1 cellular context compared by ENCODE assay signal in the genomic region with DNA sequence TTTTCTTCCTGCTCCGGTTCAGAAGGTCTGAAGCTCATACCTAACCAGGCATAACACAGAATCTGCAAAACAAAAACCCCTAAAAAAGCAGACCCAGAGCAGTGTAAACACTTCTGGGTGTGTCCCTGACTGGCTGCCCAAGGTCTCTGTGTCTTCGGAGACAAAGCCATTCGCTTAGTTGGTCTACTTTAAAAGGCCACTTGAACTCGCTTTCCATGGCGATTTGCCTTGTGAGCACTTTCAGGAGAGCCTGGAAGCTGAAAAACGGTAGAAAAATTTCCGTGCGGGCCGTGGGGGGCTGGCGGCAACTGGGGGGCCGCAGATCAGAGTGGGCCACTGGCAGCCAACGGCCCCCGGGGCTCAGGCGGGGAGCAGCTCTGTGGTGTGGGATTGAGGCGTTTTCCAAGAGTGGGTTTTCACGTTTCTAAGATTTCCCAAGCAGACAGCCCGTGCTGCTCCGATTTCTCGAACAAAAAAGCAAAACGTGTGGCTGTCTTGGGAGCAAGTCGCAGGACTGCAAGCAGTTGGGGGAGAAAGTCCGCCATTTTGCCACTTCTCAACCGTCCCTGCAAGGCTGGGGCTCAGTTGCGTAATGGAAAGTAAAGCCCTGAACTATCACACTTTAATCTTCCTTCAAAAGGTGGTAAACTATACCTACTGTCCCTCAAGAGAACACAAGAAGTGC.
TF ChIP-seq lines count a peak whose summit lies in the region.

No MANE protein-coding gene starts in this region.

TF ChIP-seq in K562, 482 proteins besides CTCF, POLR2A, EP300 and RAD21 (continues in another document):
- TF ChIP-seq SUPT5H (IDR thresholded peaks at IDR 0.05) (peak; percentile 61; the same call in 1 of the 2 replicates), FOS (IDR thresholded peaks at IDR 0.05; ENCODE audit: extremely low read depth, insufficient read length) (no peak), SMC3 (conservative IDR thresholded peaks at IDR 0.05; ENCODE audit: insufficient read depth, low read depth, low read length) (no peak), TARDBP (IDR thresholded peaks at IDR 0.05) (no peak), PTTG1 (tag; IDR thresholded peaks at IDR 0.05; ENCODE audit: low read depth) (no peak), CUX1 (CRISPR knock-in tag; IDR thresholded peaks at IDR 0.05) (no peak), NCOA6 (IDR thresholded peaks at IDR 0.05) (no peak), ARID1B (IDR thresholded peaks at IDR 0.05) (no peak), PHF8 (IDR thresholded peaks at IDR 0.05; ENCODE audit: borderline replicate concordance, low read length) (peak; percentile 24; the same call in 1 of the 2 replicates), RBM15 (IDR thresholded peaks at IDR 0.05; ENCODE audit: insufficient read depth, low read length) (no peak), CBFA2T3 (IDR thresholded peaks at IDR 0.05) (no peak), POLR2G (IDR thresholded peaks at IDR 0.05; ENCODE audit: low read depth, low read length) (no peak), NEUROD1 (IDR thresholded peaks at IDR 0.05; ENCODE audit: borderline replicate concordance, low read depth, low read length, partially characterized antibody) (no peak), SIN3A (IDR thresholded peaks at IDR 0.05; ENCODE audit: borderline replicate concordance in 2 of 2, control insufficient read depth in 1 of 2, low read depth in 2 of 2, low read length in 2 of 2) (no peak), ZNF57 (CRISPR knock-in tag; IDR thresholded peaks at IDR 0.05) (no peak), ESRRA (IDR thresholded peaks at IDR 0.05; ENCODE audit: borderline replicate concordance, low read depth) (no peak), ZNF316 (IDR thresholded peaks at IDR 0.05) (no peak), CREB1 (IDR thresholded peaks at IDR 0.05) (no peak), CREB1 (CRISPR knock-in tag; IDR thresholded peaks at IDR 0.05) (no peak), MTA3 (IDR thresholded peaks at IDR 0.05; ENCODE audit: borderline replicate concordance) (no peak), ZNF589 (CRISPR knock-in tag; IDR thresholded peaks at IDR 0.05; ENCODE audit: low read depth) (no peak), SAFB2 (IDR thresholded peaks at IDR 0.05; ENCODE audit: borderline replicate concordance, low read depth, low read length, severe bottlenecking) (no peak), AFF4 (CRISPR knock-in tag; IDR thresholded peaks at IDR 0.05) (no peak), ZNF717 (CRISPR knock-in tag; IDR thresholded peaks at IDR 0.05) (no peak), BRD9 (IDR thresholded peaks at IDR 0.05; ENCODE audit: low read depth, partially characterized antibody) (peak; percentile 85), ZKSCAN3 (CRISPR knock-in tag; IDR thresholded peaks at IDR 0.05) (no peak), CHD2 (IDR thresholded peaks at IDR 0.05; ENCODE audit: low read depth, low read length) (no peak), ZNF239 (CRISPR knock-in tag; IDR thresholded peaks at IDR 0.05) (no peak), NR2C2 (CRISPR knock-in tag; IDR thresholded peaks at IDR 0.05) (no peak), NR2C2 (tag; IDR thresholded peaks at IDR 0.05) (no peak), CEBPG (CRISPR knock-in tag; IDR thresholded peaks at IDR 0.05) (peak; percentile 95), CEBPG (tag; conservative IDR thresholded peaks at IDR 0.05 in 1 of 2, IDR thresholded peaks at IDR 0.05 in 1 of 2) (peak; percentile 95 to 99), MBD1 (CRISPR knock-in tag; IDR thresholded peaks at IDR 0.05) (no peak), FOXK1 (CRISPR knock-in tag; IDR thresholded peaks at IDR 0.05; ENCODE audit: borderline replicate concordance) (no peak), MLLT1 (IDR thresholded peaks at IDR 0.05) (peak; percentile 6 to 16; a peak in 3 of 4 replicates), ARHGAP35 (IDR thresholded peaks at IDR 0.05; ENCODE audit: partially characterized antibody) (no peak), NRF1 (conservative IDR thresholded peaks at IDR 0.05 in 1 of 2, IDR thresholded peaks at IDR 0.05 in 1 of 2) (no peak), SMARCE1 (IDR thresholded peaks at IDR 0.05) (no peak), TAF9B (IDR thresholded peaks at IDR 0.05; ENCODE audit: partially characterized antibody) (no peak), GABPB1 (CRISPR knock-in tag; IDR thresholded peaks at IDR 0.05) (no peak), CBFB (CRISPR knock-in tag; IDR thresholded peaks at IDR 0.05) (no peak), HCFC1 (IDR thresholded peaks at IDR 0.05; ENCODE audit: low read depth, low read length) (no peak), ZNF232 (CRISPR knock-in tag; IDR thresholded peaks at IDR 0.05) (no peak), ZNF12 (CRISPR knock-in tag; IDR thresholded peaks at IDR 0.05) (no peak), ZNF436 (CRISPR knock-in tag; IDR thresholded peaks at IDR 0.05) (no peak), MAZ (CRISPR knock-in tag; conservative IDR thresholded peaks at IDR 0.05 in 1 of 2, IDR thresholded peaks at IDR 0.05 in 1 of 2) (no peak), IRF2 (CRISPR knock-in tag; IDR thresholded peaks at IDR 0.05) (no peak)
- TF ChIP-seq, protein P1, sequence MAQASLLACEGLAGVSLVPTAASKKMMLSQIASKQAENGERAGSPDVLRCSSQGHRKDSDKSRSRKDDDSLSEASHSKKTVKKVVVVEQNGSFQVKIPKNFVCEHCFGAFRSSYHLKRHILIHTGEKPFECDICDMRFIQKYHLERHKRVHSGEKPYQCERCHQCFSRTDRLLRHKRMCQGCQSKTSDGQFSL (CRISPR knock-in tag; IDR thresholded peaks at IDR 0.05) = peak; percentile 35; the same call in 1 of the 2 replicates
- TF ChIP-seq, protein P1 (tag; IDR thresholded peaks at IDR 0.05) = no peak
- TF ChIP-seq, protein P2, sequence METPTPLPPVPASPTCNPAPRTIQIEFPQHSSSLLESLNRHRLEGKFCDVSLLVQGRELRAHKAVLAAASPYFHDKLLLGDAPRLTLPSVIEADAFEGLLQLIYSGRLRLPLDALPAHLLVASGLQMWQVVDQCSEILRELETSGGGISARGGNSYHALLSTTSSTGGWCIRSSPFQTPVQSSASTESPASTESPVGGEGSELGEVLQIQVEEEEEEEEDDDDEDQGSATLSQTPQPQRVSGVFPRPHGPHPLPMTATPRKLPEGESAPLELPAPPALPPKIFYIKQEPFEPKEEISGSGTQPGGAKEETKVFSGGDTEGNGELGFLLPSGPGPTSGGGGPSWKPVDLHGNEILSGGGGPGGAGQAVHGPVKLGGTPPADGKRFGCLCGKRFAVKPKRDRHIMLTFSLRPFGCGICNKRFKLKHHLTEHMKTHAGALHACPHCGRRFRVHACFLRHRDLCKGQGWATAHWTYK (CRISPR knock-in tag; IDR thresholded peaks at IDR 0.05) = no peak
- TF ChIP-seq, protein P3, sequence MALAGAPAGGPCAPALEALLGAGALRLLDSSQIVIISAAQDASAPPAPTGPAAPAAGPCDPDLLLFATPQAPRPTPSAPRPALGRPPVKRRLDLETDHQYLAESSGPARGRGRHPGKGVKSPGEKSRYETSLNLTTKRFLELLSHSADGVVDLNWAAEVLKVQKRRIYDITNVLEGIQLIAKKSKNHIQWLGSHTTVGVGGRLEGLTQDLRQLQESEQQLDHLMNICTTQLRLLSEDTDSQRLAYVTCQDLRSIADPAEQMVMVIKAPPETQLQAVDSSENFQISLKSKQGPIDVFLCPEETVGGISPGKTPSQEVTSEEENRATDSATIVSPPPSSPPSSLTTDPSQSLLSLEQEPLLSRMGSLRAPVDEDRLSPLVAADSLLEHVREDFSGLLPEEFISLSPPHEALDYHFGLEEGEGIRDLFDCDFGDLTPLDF (CRISPR knock-in tag; IDR thresholded peaks at IDR 0.05) = no peak
- TF ChIP-seq, protein P4, sequence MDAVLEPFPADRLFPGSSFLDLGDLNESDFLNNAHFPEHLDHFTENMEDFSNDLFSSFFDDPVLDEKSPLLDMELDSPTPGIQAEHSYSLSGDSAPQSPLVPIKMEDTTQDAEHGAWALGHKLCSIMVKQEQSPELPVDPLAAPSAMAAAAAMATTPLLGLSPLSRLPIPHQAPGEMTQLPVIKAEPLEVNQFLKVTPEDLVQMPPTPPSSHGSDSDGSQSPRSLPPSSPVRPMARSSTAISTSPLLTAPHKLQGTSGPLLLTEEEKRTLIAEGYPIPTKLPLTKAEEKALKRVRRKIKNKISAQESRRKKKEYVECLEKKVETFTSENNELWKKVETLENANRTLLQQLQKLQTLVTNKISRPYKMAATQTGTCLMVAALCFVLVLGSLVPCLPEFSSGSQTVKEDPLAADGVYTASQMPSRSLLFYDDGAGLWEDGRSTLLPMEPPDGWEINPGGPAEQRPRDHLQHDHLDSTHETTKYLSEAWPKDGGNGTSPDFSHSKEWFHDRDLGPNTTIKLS (IDR thresholded peaks at IDR 0.05; ENCODE audit: borderline replicate concordance, low read depth) = no peak
